ENCODE assay signal across 21 cellular contexts in the genomic region with DNA sequence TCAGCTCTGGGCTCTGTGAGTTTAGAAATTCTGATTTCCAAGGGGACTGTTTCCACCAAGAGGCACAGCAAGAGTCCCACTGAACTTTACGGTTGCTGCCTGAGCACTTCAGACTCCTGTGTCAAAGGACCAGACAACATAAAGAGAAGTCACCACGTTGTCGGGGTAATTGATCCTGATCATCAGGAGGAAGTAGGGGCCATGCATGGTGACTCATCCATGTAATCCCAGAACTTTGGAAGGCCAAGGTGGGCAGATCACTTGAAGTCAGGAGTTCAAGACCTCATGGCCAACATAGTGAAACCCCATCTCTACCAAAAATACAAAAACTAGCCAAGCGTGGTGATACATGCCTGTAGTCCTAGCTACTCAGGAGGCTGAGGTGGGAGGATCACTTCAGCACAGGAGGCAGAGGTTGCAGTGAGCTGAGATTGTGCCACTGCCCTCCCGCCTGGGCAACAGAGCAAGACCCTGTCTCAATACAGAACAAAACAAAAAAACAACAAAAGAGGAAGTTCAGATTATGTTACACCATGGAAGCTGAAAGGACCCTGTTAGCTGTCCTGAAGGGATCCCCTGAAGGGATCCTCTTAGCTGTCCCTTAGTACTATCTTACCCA.
"Had no signal": no experiment of that assay in that cellular context is flagged by ENCODE, and none has a peak within 500 bp of the region (broad histone marks: within the 10 kb centered on the region; RNA-seq: fewer than 3 reads in every experiment).

No MANE protein-coding gene starts in this region.

- H3K36me3 ChIP-seq: esophagus muscularis mucosa, gastrocnemius medialis, heart right ventricle, prostate gland, spleen, tibial artery, upper lobe of left lung had no signal

- H3K4me1 ChIP-seq: esophagus muscularis mucosa, gastrocnemius medialis, heart right ventricle, parathyroid adenoma, prostate gland, spleen, tibial artery, upper lobe of left lung had no signal

- DNase-seq: effector memory CD8-positive, alpha-beta T cell; gastrocnemius medialis; heart right ventricle; hypothalamus; islet precursor cell; mammary epithelial cell; naive thymus-derived CD4-positive, alpha-beta T cell; nephron progenitor cell; spleen; stimulated activated CD4-positive, alpha-beta T cell treated with anti-CD3 and anti-CD28 coated beads, Interleukin-15, amount 100 ng/mL, for 24 hours; stimulated activated CD4-positive, alpha-beta T cell treated with anti-CD3 and anti-CD28 coated beads, Interleukin-1b, Interleukin-23, amount 100 ng/mL, for 48 hours; stimulated activated CD4-positive, alpha-beta T cell treated with anti-CD3 and anti-CD28 coated beads, Interleukin-4, amount 100 ng/mL, for 24 hours; tibial artery; upper lobe of left lung had no signal

- H3K27me3 ChIP-seq: gastrocnemius medialis, upper lobe of left lung had no signal

- H3K27ac ChIP-seq: epithelial cell of prostate, esophagus muscularis mucosa, gastrocnemius medialis, heart right ventricle, parathyroid adenoma, prostate gland, spleen, tibial artery, upper lobe of left lung had no signal

- H3K4me3 ChIP-seq: esophagus muscularis mucosa, gastrocnemius medialis, heart right ventricle, prostate gland, spleen, tibial artery, upper lobe of left lung had no signal

- ATAC-seq: effector memory CD8-positive, alpha-beta T cell; gastrocnemius medialis; heart right ventricle; left lobe of liver; naive thymus-derived CD4-positive, alpha-beta T cell; sciatic nerve; stimulated activated memory B cell treated with anti-CD40 and anti-IgM and Interleukin-4, amounts not matched to agents 10 μg/mL and 1 μg/mL and 100 μg/mL, for 72 hours had no signal

- H3K9me3 ChIP-seq: esophagus muscularis mucosa, gastrocnemius medialis, heart right ventricle, prostate gland, spleen, tibial artery, upper lobe of left lung had no signal
